In the genomic region with DNA sequence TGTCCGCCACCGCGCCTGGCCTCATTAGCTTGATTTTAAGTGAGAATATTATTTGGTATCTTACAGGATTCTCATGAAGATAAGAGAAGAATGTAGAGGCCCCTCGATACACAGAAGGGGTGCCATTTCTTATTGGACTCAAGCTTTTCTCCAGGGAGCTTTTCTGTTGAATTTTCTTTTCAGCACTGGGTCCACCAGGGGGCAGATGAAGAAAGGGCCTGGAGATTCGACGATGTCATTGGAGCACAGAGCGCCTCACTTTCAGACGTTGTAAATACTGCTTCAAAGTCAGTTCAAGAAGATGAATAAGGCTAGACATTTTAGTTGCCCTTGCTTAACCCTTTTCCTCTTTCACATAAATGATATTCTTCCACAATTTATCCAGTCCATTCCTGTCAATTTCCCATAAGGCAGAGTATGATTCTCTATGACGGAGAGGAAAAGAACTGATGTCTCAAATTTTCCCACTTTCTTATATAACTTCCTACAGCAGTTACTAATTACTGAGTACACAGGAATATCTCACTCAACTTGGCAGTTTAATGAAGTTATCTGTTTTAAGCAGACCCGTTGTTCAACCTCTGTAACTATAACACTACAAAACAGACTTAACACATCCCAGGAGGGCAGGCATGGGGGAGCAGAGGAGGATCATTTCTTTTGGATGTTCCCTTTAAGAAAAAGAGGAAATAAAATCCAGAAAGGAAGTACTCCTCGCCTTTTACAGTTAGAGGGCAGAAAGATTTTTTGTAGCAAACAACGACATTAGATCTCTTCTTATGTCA, we compare ENCODE assay signal across 8 cellular contexts. TPM values are rescaled to one million over a fixed set of nuclear protein-coding genes. Genes with fewer than 3 reads are reported as not detected.
DNase-seq lines count a peak whose midpoint lies in the region; ATAC-seq and TF ChIP-seq lines count a peak whose summit lies in the region.

No MANE protein-coding gene starts in this region.

- no peaks in the 10 kb centered on the region for H3K27me3 ChIP-seq in BLaER1 treated with 17β-estradiol and CSF1 and Interleukin-3, amounts not matched to agents 10 nM and 100 nM
- H3K27me3 ChIP-seq in adrenal gland (no peaks in the 10 kb centered on the region), vagina (no peaks in the 10 kb centered on the region)

- peaks cover 0 to 16% (median 9%) of the 10 kb centered on the region in 11 experiments; a peak in 20 of 22 replicates for H3K9me3 ChIP-seq in BLaER1 treated with 17β-estradiol and CSF1 and Interleukin-3, amounts not matched to agents 10 nM and 100 nM (replicated peaks in 1 of 11)
- H3K9me3 ChIP-seq in adrenal gland (replicated peaks in 1 of 3), result no peaks in the 10 kb centered on the region
- H3K9me3 ChIP-seq in vagina, result no peaks in the 10 kb centered on the region

- peaks cover 17 to 93% (median 37%) of the 10 kb centered on the region in 10 experiments for H3K4me1 ChIP-seq in BLaER1 treated with 17β-estradiol and CSF1 and Interleukin-3, amounts not matched to agents 10 nM and 100 nM
- H3K4me1 ChIP-seq in adrenal gland (replicated peaks in 1 of 2), result peaks cover 0 to 19% of the 10 kb centered on the region in 2 donors
- H3K4me1 ChIP-seq in vagina, result peaks cover 47% of the 10 kb centered on the region

- H3K9ac ChIP-seq in BLaER1 treated with 17β-estradiol and CSF1 and Interleukin-3, amounts not matched to agents 10 nM and 100 nM, result peak overlapping the region; percentile 13 to 77 (median 53); a peak in 20 of 22 replicates

- intact Hi-C loops in adrenal gland (cut with DNase I), result loop anchor here (5.0 to 10.0 kb wide), 2 partner anchors 236 to 239 kb away; no protein-coding TSS in a partner anchor
- intact Hi-C loops in left cardiac atrium (cut with DNase I), result loop anchor here in 1 of 2 donors (2.0 to 5.0 kb wide), 2 partner anchors 71 to 239 kb away; no protein-coding TSS in a partner anchor
- intact Hi-C loops in vagina (cut with DNase I), result loop anchor here (5.0 to 10.0 kb wide), 2 partner anchors 81 to 239 kb away; a partner anchor contains a TSS

- H3K36me3 ChIP-seq in BLaER1 treated with 17β-estradiol and CSF1 and Interleukin-3, amounts not matched to agents 10 nM and 100 nM, result peaks cover 0 to 4% (median 0%) of the 10 kb centered on the region in 11 experiments; a peak in 1 of 22 replicates
- H3K36me3 ChIP-seq in adrenal gland (replicated peaks in 1 of 2), result no peaks in the 10 kb centered on the region
- no peaks in the 10 kb centered on the region for H3K36me3 ChIP-seq in vagina

- peaks cover 0 to 42% (median 0%) of the 10 kb centered on the region in 11 experiments; a peak in 7 of 22 replicates for H4K20me1 ChIP-seq in BLaER1 treated with 17β-estradiol and CSF1 and Interleukin-3, amounts not matched to agents 10 nM and 100 nM

- TF ChIP-seq POLR2A in adrenal gland (IDR thresholded peaks at IDR 0.05) (no peak), vagina (IDR thresholded peaks at IDR 0.05) (no peak)

- H3K4me2 ChIP-seq in BLaER1 treated with 17β-estradiol and CSF1 and Interleukin-3, amounts not matched to agents 10 nM and 100 nM, result peak overlapping the region; percentile 65 to 90 (median 81)

- ATAC-seq in GM21367 (IDR thresholded peaks at IDR 0.05; ENCODE audit: unreplicated experiment) (peak; percentile 70), left cardiac atrium (peak; percentile 42 to 71)

- 27 to 36% (median 32%) methylated on average over 12 of the region's 12 CpGs for WGBS in adrenal gland, 4 donors

- DNase-seq in NCI-H1048 (lab: John Stamatoyannopoulos, UW), result peak; percentile 37
- DNase-seq in SW480 (ENCODE audit: low spot score), result peak; percentile 57
- DNase-seq in adrenal gland, result peak; percentile 71 to 91 (median 80)
- DNase-seq in left cardiac atrium, result peak; percentile 82
- DNase-seq in renal cortical epithelial cell (ENCODE audit: low read depth), result peak; percentile 75
- DNase-seq in vagina (ENCODE audit: extremely low spot score in 2 of 2), result peak in 1 of 2 donors; percentile 88

- H3K27ac ChIP-seq in BLaER1 treated with 17β-estradiol and CSF1 and Interleukin-3, amounts not matched to agents 10 nM and 100 nM, result peak overlapping the region; percentile 35 to 83 (median 66)
- H3K27ac ChIP-seq in adrenal gland, result peak overlapping the region in 3 of 5 donors; percentile 26 to 76 (median 73)
- peak overlapping the region; percentile 77 for H3K27ac ChIP-seq in vagina

- peak overlapping the region in 5 of 10 experiments; percentile 11 to 18 (median 14); a peak in 4 of 20 replicates for H3K4me3 ChIP-seq in BLaER1 treated with 17β-estradiol and CSF1 and Interleukin-3, amounts not matched to agents 10 nM and 100 nM
- H3K4me3 ChIP-seq in adrenal gland, result no peak overlapping the region
- no peak overlapping the region for H3K4me3 ChIP-seq in vagina

- TF ChIP-seq CTCF in adrenal gland (IDR thresholded peaks at IDR 0.05) (peak; percentile 67 to 85 (median 74)), vagina (IDR thresholded peaks at IDR 0.05) (peak; percentile 65 to 89 (median 85))

RNA-seq across cellular contexts. Expression of a gene that starts 12.0 kb away (rescaled TPM):
- total RNA-seq in adrenal gland (1 to 10 TPM in 7 of 8 donors, under 1 TPM in 1; 0.97 to 4.1 (median 1.9) TPM), left cardiac atrium (1 to 10 TPM; 1.1 to 4.4 TPM), renal cortical epithelial cell (2.9 and 17.5 TPM in 2 replicates), vagina (5.2 TPM)
- 1 to 10 TPM; 2.7 to 5.2 (median 4.1) TPM for polyA plus RNA-seq in adrenal gland
